Comparison of ENCODE assay signal across 14 cellular contexts in genomic region chr20:33465536-33466302, GRCh38. TPM values are rescaled to one million over a fixed set of nuclear protein-coding genes. Genes with fewer than 3 reads are reported as not detected.
DNase-seq lines count a peak whose midpoint lies in the region; ATAC-seq, FAIRE-seq and TF ChIP-seq lines count a peak whose summit lies in the region.
"Had no signal": no experiment of that assay in that cellular context is flagged by ENCODE, and none has a peak within 500 bp of the region (broad histone marks: within the 10 kb centered on the region; RNA-seq: fewer than 3 reads in every experiment).

No MANE protein-coding gene starts in this region.

- ATAC-seq in pancreas = peak in 3 of 4 donors; percentile 22 to 67 (median 55)
- ATAC-seq: activated naive CD8-positive, alpha-beta T cell treated with anti-CD3 and anti-CD28 coated beads, Interleukin-2, amount 50 U/mL, for 24 hours; foreskin keratinocyte had no signal

- H3K27ac Mint-ChIP-seq in endodermal cell (no peak overlapping the region), Caco-2 (ENCODE audit: unreplicated experiment) (no peak overlapping the region)
- H3K27ac Mint-ChIP-seq: activated naive CD8-positive, alpha-beta T cell treated with anti-CD3 and anti-CD28 coated beads, Interleukin-2, amount 50 U/mL, for 24 hours; T-helper 2 cell treated with Interferon-gamma antibody and Interleukin-4, amounts not matched to agents 5 μg/mL and 100 μg/mL, for 36 hours had no signal

- H3K9me3 Mint-ChIP-seq in endodermal cell (no peaks in the 10 kb centered on the region), Caco-2 (ENCODE audit: unreplicated experiment) (no peaks in the 10 kb centered on the region)
- H3K9me3 Mint-ChIP-seq: activated naive CD8-positive, alpha-beta T cell treated with anti-CD3 and anti-CD28 coated beads, Interleukin-2, amount 50 U/mL, for 24 hours; T-helper 2 cell treated with Interferon-gamma antibody and Interleukin-4, amounts not matched to agents 5 μg/mL and 100 μg/mL, for 36 hours had no signal

- H3K9ac ChIP-seq in endodermal cell (ENCODE audit: extremely low read depth, low read length, poor library complexity, severe bottlenecking) = no peak overlapping the region

- H3K36me3 ChIP-seq in endodermal cell (ENCODE audit: control insufficient read depth, insufficient read depth, low read length) (no peaks in the 10 kb centered on the region), pancreas (no peaks in the 10 kb centered on the region), Caco-2 (ENCODE audit: control insufficient read depth, insufficient read depth, low read length) (no peaks in the 10 kb centered on the region), brain microvascular endothelial cell (replicated peaks) (no peaks in the 10 kb centered on the region)

- CTCF ChIA-PET in Caco-2 (lab: Charles Lee) = interaction anchor here (0.6 to 1.1 kb wide), 2 partner anchors 50 to 188 kb away, joined by 3 to 4 read pairs; no protein-coding TSS in a partner anchor

- H3K4me3 ChIP-seq in endodermal cell (ENCODE audit: low read length) (no peak overlapping the region), pancreas (no peak overlapping the region), Caco-2 (ENCODE audit: low read depth, low read length) (no peak overlapping the region), brain microvascular endothelial cell (ENCODE audit: low read depth, low read length) (no peak overlapping the region)

- peak overlapping the region; percentile 88 for H3K27ac ChIP-seq in endodermal cell (ENCODE audit: low read depth, low read length)
- no peak overlapping the region for H3K27ac ChIP-seq in pancreas
- H3K27ac ChIP-seq in brain microvascular endothelial cell = no peak overlapping the region
- H3K27ac ChIP-seq: foreskin keratinocyte, HL-60 had no signal

- H3K4me1 ChIP-seq in endodermal cell (ENCODE audit: control insufficient read depth, insufficient read depth, low read length) = no peaks in the 10 kb centered on the region
- no peaks in the 10 kb centered on the region for H3K4me1 ChIP-seq in pancreas
- H3K4me1 ChIP-seq in Caco-2 = no peaks in the 10 kb centered on the region; the same call in 1 of the 2 replicates
- H3K4me1 ChIP-seq: foreskin keratinocyte had no signal

- H3K36me3 Mint-ChIP-seq in endodermal cell (ENCODE audit: low read depth) (no peaks in the 10 kb centered on the region), Caco-2 (ENCODE audit: insufficient read depth, unreplicated experiment) (no peaks in the 10 kb centered on the region)

- H3K4me3 Mint-ChIP-seq in endodermal cell = no peak overlapping the region
- no peak overlapping the region for H3K4me3 Mint-ChIP-seq in Caco-2 (ENCODE audit: unreplicated experiment)
- H3K4me3 Mint-ChIP-seq: activated naive CD8-positive, alpha-beta T cell treated with anti-CD3 and anti-CD28 coated beads, Interleukin-2, amount 50 U/mL, for 24 hours; T-helper 2 cell treated with Interferon-gamma antibody and Interleukin-4, amounts not matched to agents 5 μg/mL and 100 μg/mL, for 36 hours had no signal

- no peak for FAIRE-seq in pancreas (lab: Jason Lieb, UNC)

- in situ Hi-C loops in brain microvascular endothelial cell (cut with HindIII; ENCODE audit: low pct_ligation_motif_present, low sequenced_read_pairs) = no loop called here

- peaks cover 14% of the 10 kb centered on the region for H3K4me1 Mint-ChIP-seq in endodermal cell
- no peaks in the 10 kb centered on the region for H3K4me1 Mint-ChIP-seq in Caco-2 (ENCODE audit: low read depth, unreplicated experiment)
- H3K4me1 Mint-ChIP-seq: activated naive CD8-positive, alpha-beta T cell treated with anti-CD3 and anti-CD28 coated beads, Interleukin-2, amount 50 U/mL, for 24 hours had no signal

- no peaks in the 10 kb centered on the region for H3K9me3 ChIP-seq in endodermal cell (ENCODE audit: control insufficient read depth, low read length)
- no peaks in the 10 kb centered on the region for H3K9me3 ChIP-seq in pancreas
- H3K9me3 ChIP-seq in Caco-2 = no peaks in the 10 kb centered on the region

- DNase-seq in DMS 273 (lab: John Stamatoyannopoulos, UW; ENCODE audit: unreplicated experiment) = peak; percentile 97
- peak; percentile 99 for DNase-seq in NCI-H524 treated with DMSO at 0.1 percent for 48 hours (lab: John Stamatoyannopoulos, UW)
- DNase-seq in endodermal cell = no peak
- no peak for DNase-seq in pancreas
- no peak for DNase-seq in mucosa of gallbladder (ENCODE audit: low spot score)
- DNase-seq in Caco-2 = no peak
- no peak for DNase-seq in NCI-H774 (lab: John Stamatoyannopoulos, UW)
- DNase-seq in brain microvascular endothelial cell = no peak
- DNase-seq: activated naive CD8-positive, alpha-beta T cell treated with anti-CD3 and anti-CD28 coated beads, Interleukin-2, amount 50 U/mL, for 24 hours; foreskin keratinocyte; stimulated activated CD4-positive, alpha-beta T cell treated with anti-CD3 and anti-CD28 coated beads, Interleukin-2, amount 100 ng/mL, for 48 hours; stimulated activated naive CD4-positive, alpha-beta T cell treated with Interleukin-2 at 50 U/mL for 16 hours had no signal

- intact Hi-C loops in pancreas (cut with DNase I) = no loop called here
- intact Hi-C loops in Caco-2 (cut with micrococcal nuclease; ENCODE audit: unreplicated experiment) = no loop called here

- H3K27me3 ChIP-seq in endodermal cell (ENCODE audit: control insufficient read depth, insufficient read depth, low read length, poor library complexity, severe bottlenecking) (no peaks in the 10 kb centered on the region), pancreas (no peaks in the 10 kb centered on the region), Caco-2 (replicated peaks; ENCODE audit: control insufficient read depth, insufficient read depth, low read length) (no peaks in the 10 kb centered on the region), brain microvascular endothelial cell (replicated peaks) (no peaks in the 10 kb centered on the region)
- H3K27me3 ChIP-seq: foreskin keratinocyte had no signal

- WGBS in endodermal cell (ENCODE audit: insufficient coverage in 1 of 2, insufficient read length in 1 of 2), 2 experiments = 84 to 85% methylated on average over 2 to 7 of the region's 8 CpGs
- 57 to 60% methylated on average over 8 of the region's 8 CpGs for WGBS in pancreas, 2 donors

- POLR2A ChIA-PET in Caco-2 (lab: Charles Lee) = interaction anchor here (0.6 kb wide), 1 partner anchor 645 kb away, joined by 4 read pairs; no protein-coding TSS in a partner anchor

- H3K27me3 Mint-ChIP-seq in endodermal cell (ENCODE audit: insufficient read depth) = no peaks in the 10 kb centered on the region
- no peaks in the 10 kb centered on the region for H3K27me3 Mint-ChIP-seq in Caco-2 (ENCODE audit: insufficient read depth, unreplicated experiment)
- H3K27me3 Mint-ChIP-seq: activated naive CD8-positive, alpha-beta T cell treated with anti-CD3 and anti-CD28 coated beads, Interleukin-2, amount 50 U/mL, for 24 hours had no signal

- no TSS peak for BruUV-seq in Caco-2 (replicated peaks; lab: Mats Ljungman, UMichigan)

- TF ChIP-seq CTCF in endodermal cell (conservative IDR thresholded peaks at IDR 0.05) (no peak), pancreas (IDR thresholded peaks at IDR 0.05) (no peak), Caco-2 (IDR thresholded peaks at IDR 0.05; ENCODE audit: insufficient read depth in 1 of 2, low read depth in 1 of 2, low read length in 1 of 2, severe bottlenecking in 1 of 2, unreplicated experiment in 1 of 2) (no peak), brain microvascular endothelial cell (IDR thresholded peaks at IDR 0.05; ENCODE audit: low read depth, low read length, missing control alignments) (no peak)

RNA-seq across cellular contexts. Expression of gene SNTA1, which starts 22.2 kb away (rescaled TPM):
- total RNA-seq in endodermal cell (1 to 10 TPM; 4.6 to 8.2 TPM), pancreas (1 to 10 TPM; 4.2 to 8.0 (median 6.1) TPM), mucosa of gallbladder (13.0 TPM), Caco-2 (2022) (13.6 and 15.4 TPM in 2 replicates)
- 5.6 TPM for polyA plus RNA-seq in endodermal cell (2013, experiment 1 of 2)
- 4.7 TPM for polyA plus RNA-seq in endodermal cell (2013, experiment 2 of 2)
- 10 to 100 TPM in 1 of 2 donors, 1 to 10 TPM in 1; 8.3 to 10.9 TPM for polyA plus RNA-seq in pancreas

RNA-seq across cellular contexts. Expression of gene CBFA2T2, which starts 24.2 kb away (rescaled TPM):
- 10 to 100 TPM; 26.8 to 32.7 TPM for total RNA-seq in endodermal cell
- polyA plus RNA-seq in endodermal cell (2013, experiment 1 of 2) = 36.6 TPM
- 34.7 TPM for polyA plus RNA-seq in endodermal cell (2013, experiment 2 of 2)
- total RNA-seq in pancreas = 10 to 100 TPM in 1 of 6 donors, 1 to 10 TPM in 5; 4.7 to 11.6 (median 7.2) TPM
- 1 to 10 TPM; 7.1 to 8.9 TPM for polyA plus RNA-seq in pancreas
- 21.2 TPM for total RNA-seq in mucosa of gallbladder
- total RNA-seq in Caco-2 (2022) = 30.6 and 33.3 TPM in 2 replicates

Comparison
In these comparisons a context has a peak if more than half of its experiments do, and no peak if none do; other contexts are left out.
1. DNase-seq: peak in DMS 273 (single experiment) and NCI-H524 treated with DMSO at 0.1 percent for 48 hours (single experiment); none in endodermal cell (single experiment), pancreas (0 of 6), mucosa of gallbladder (single experiment), Caco-2 (0 of 2), NCI-H774 (single experiment) and brain microvascular endothelial cell (single experiment).